In genomic region chr18:9177466-9177865, GRCh38 we compare ENCODE assay signal across 19 cellular contexts.
"Had no signal": no experiment of that assay in that cellular context is flagged by ENCODE, and none has a peak within 500 bp of the region (broad histone marks: within the 10 kb centered on the region; RNA-seq: fewer than 3 reads in every experiment).

No MANE protein-coding gene starts in this region.

- ATAC-seq: activated T-helper 17 cell treated with anti-CD3 and anti-CD28 coated beads, Interleukin-2, amount 50 U/mL, for 72 hours; SK-N-SH treated with all-trans-retinoic acid at 6 μM for 48 hours; stimulated activated naive CD8-positive, alpha-beta T cell treated with anti-CD3 and anti-CD28 coated beads, Interleukin-15, amount 100 ng/mL, for 72 hours; T-cell had no signal

- H3K4me3 ChIP-seq: ascending aorta, left lung, suprapubic skin, vagina had no signal

- H3K27me3 ChIP-seq: ascending aorta, left lung, suprapubic skin, vagina had no signal

- H3K4me3 Mint-ChIP-seq: activated T-helper 17 cell treated with anti-CD3 and anti-CD28 coated beads, Interleukin-2, amount 50 U/mL, for 72 hours; dendritic cell treated with granulocyte-macrophage colony-stimulating factor and Interleukin-4, amounts not matched to agents 40 ng/mL and 50 ng/mL, for 4 days; stimulated activated naive CD8-positive, alpha-beta T cell treated with anti-CD3 and anti-CD28 coated beads, Interleukin-15, amount 100 ng/mL, for 72 hours; T-cell had no signal

- DNase-seq: activated CD4-positive, alpha-beta T cell treated with anti-CD3 and anti-CD28 coated beads, Interleukin-2, amount 50 U/mL, for 1 hour; activated CD8-positive, alpha-beta memory T cell treated with anti-CD3 and anti-CD28 coated beads, Interleukin-2, amount 50 U/mL, for 4 hours; activated naive CD4-positive, alpha-beta T cell; cerebellar nuclear complex; effector CD8-positive, alpha-beta T cell; hypothalamus; left lung; occipital lobe; posterior cingulate gyrus; retina; stimulated activated naive CD8-positive, alpha-beta T cell treated with anti-CD3 and anti-CD28 coated beads, Interleukin-15, amount 100 ng/mL, for 72 hours; T-cell; T1000 had no signal

- H3K9me3 Mint-ChIP-seq: activated T-helper 17 cell treated with anti-CD3 and anti-CD28 coated beads, Interleukin-2, amount 50 U/mL, for 72 hours; dendritic cell treated with granulocyte-macrophage colony-stimulating factor and Interleukin-4, amounts not matched to agents 40 ng/mL and 50 ng/mL, for 4 days; stimulated activated naive CD8-positive, alpha-beta T cell treated with anti-CD3 and anti-CD28 coated beads, Interleukin-15, amount 100 ng/mL, for 72 hours; T-cell had no signal

- H3K27ac Mint-ChIP-seq: dendritic cell treated with granulocyte-macrophage colony-stimulating factor and Interleukin-4, amounts not matched to agents 40 ng/mL and 50 ng/mL, for 4 days; stimulated activated naive CD8-positive, alpha-beta T cell treated with anti-CD3 and anti-CD28 coated beads, Interleukin-15, amount 100 ng/mL, for 72 hours had no signal

- H3K27me3 Mint-ChIP-seq: activated T-helper 17 cell treated with anti-CD3 and anti-CD28 coated beads, Interleukin-2, amount 50 U/mL, for 72 hours; dendritic cell treated with granulocyte-macrophage colony-stimulating factor and Interleukin-4, amounts not matched to agents 40 ng/mL and 50 ng/mL, for 4 days; stimulated activated naive CD8-positive, alpha-beta T cell treated with anti-CD3 and anti-CD28 coated beads, Interleukin-15, amount 100 ng/mL, for 72 hours; T-cell had no signal

- H3K27ac ChIP-seq: ascending aorta, left lung, suprapubic skin, vagina had no signal

- H3K9me3 ChIP-seq: ascending aorta, left lung, suprapubic skin, vagina had no signal
